In genomic region chr9:33151007-33151557, GRCh38 we compare ENCODE assay signal across 8 cellular contexts. TPM values are rescaled to one million over a fixed set of nuclear protein-coding genes. Genes with fewer than 3 reads are reported as not detected.
A peak's percentile ranks its signal among the peaks of the same experiment; 100 is the strongest.
DNase-seq lines count a peak whose midpoint lies in the region; ATAC-seq and TF ChIP-seq lines count a peak whose summit lies in the region.

No MANE protein-coding gene starts in this region.

- H3K4me3 ChIP-seq in WI38 (ENCODE audit: low read depth, low read length): peak overlapping the region; percentile 28
- H3K4me3 ChIP-seq in stomach: peak overlapping the region in 1 of 4 donors; percentile 29
- H3K4me3 ChIP-seq in dorsolateral prefrontal cortex: no peak overlapping the region
- no peak overlapping the region for H3K4me3 ChIP-seq in Caco-2 (ENCODE audit: low read depth, low read length)

- H3K36me3 ChIP-seq in stomach (no peaks in the 10 kb centered on the region), Caco-2 (ENCODE audit: control insufficient read depth, insufficient read depth, low read length) (no peaks in the 10 kb centered on the region)

- TF ChIP-seq POLR2A in stomach (IDR thresholded peaks at IDR 0.05): no peak

- peak; percentile 91 for DNase-seq in AG09319 (ENCODE audit: extremely low read depth, low read depth)
- DNase-seq in iris pigment epithelial cell (ENCODE audit: low read depth): peak; percentile 97
- DNase-seq in stomach: no peak
- DNase-seq in dorsolateral prefrontal cortex: no peak
- DNase-seq in Caco-2: no peak
- DNase-seq in activated CD4-positive, alpha-beta T cell treated with anti-CD3 and anti-CD28 coated beads, Interleukin-2, amount 10 ng/mL, durations not matched to agents 7 days and 5 days: no peak

- intact Hi-C loops in stomach (cut with DNase I; ENCODE audit: low total_unique reads) (no loop called here), dorsolateral prefrontal cortex (cut with DNase I) (no loop called here), Caco-2 (cut with micrococcal nuclease; ENCODE audit: unreplicated experiment) (no loop called here)

- no peak overlapping the region for H3K27ac Mint-ChIP-seq in Caco-2 (ENCODE audit: unreplicated experiment)
- H3K27ac Mint-ChIP-seq in activated CD4-positive, alpha-beta T cell treated with anti-CD3 and anti-CD28 coated beads, Interleukin-2, amount 10 ng/mL, durations not matched to agents 7 days and 5 days: no peak overlapping the region

- peak overlapping the region; percentile 65 to 99 (median 84) for H3K27ac ChIP-seq in stomach
- peak overlapping the region in 2 of 59 donors; percentile 17 to 64 for H3K27ac ChIP-seq in dorsolateral prefrontal cortex

- peaks cover 8% of the 10 kb centered on the region for H3K36me3 Mint-ChIP-seq in Caco-2 (ENCODE audit: insufficient read depth, unreplicated experiment)
- peaks cover 28% of the 10 kb centered on the region for H3K36me3 Mint-ChIP-seq in activated CD4-positive, alpha-beta T cell treated with anti-CD3 and anti-CD28 coated beads, Interleukin-2, amount 10 ng/mL, durations not matched to agents 7 days and 5 days (ENCODE audit: low read depth)

- TF ChIP-seq EP300 in stomach (IDR thresholded peaks at IDR 0.05): no peak

- WGBS in stomach, 5 donors: 14 to 25% (median 23%) methylated on average over 5 of the region's 5 CpGs

- POLR2A ChIA-PET in Caco-2 (lab: Charles Lee): interaction anchor here (0.6 to 1.3 kb wide), 5 partner anchors 10 to 16 kb away, joined by 3 to 5 read pairs (median 4); partner anchors contain the start of gene B4GALT1
- POLR2A ChIA-PET in activated CD4-positive, alpha-beta T cell treated with anti-CD3 and anti-CD28 coated beads, Interleukin-2, amount 10 ng/mL, durations not matched to agents 7 days and 5 days (lab: Charles Lee): no interaction called here

- H3K9me3 Mint-ChIP-seq in Caco-2 (ENCODE audit: unreplicated experiment): no peaks in the 10 kb centered on the region
- peaks cover 2% of the 10 kb centered on the region for H3K9me3 Mint-ChIP-seq in activated CD4-positive, alpha-beta T cell treated with anti-CD3 and anti-CD28 coated beads, Interleukin-2, amount 10 ng/mL, durations not matched to agents 7 days and 5 days

- no peaks in the 10 kb centered on the region for H3K27me3 ChIP-seq in stomach
- no peaks in the 10 kb centered on the region for H3K27me3 ChIP-seq in dorsolateral prefrontal cortex
- H3K27me3 ChIP-seq in Caco-2 (replicated peaks; ENCODE audit: control insufficient read depth, insufficient read depth, low read length): no peaks in the 10 kb centered on the region

- CTCF ChIA-PET in Caco-2 (lab: Charles Lee): interaction anchor here (0.7 to 1.6 kb wide), 4 partner anchors 10 to 224 kb away, joined by 3 to 4 read pairs (median 3); partner anchors contain the start of gene B4GALT1
- CTCF ChIA-PET in activated CD4-positive, alpha-beta T cell treated with anti-CD3 and anti-CD28 coated beads, Interleukin-2, amount 10 ng/mL, durations not matched to agents 7 days and 5 days (lab: Charles Lee): interaction anchor here (0.9 to 1.6 kb wide), 6 partner anchors 10 to 37 kb away, joined by 3 to 7 read pairs (median 5); no protein-coding TSS in a partner anchor

- H3K27me3 Mint-ChIP-seq in Caco-2 (ENCODE audit: insufficient read depth, unreplicated experiment): no peaks in the 10 kb centered on the region
- no peaks in the 10 kb centered on the region for H3K27me3 Mint-ChIP-seq in activated CD4-positive, alpha-beta T cell treated with anti-CD3 and anti-CD28 coated beads, Interleukin-2, amount 10 ng/mL, durations not matched to agents 7 days and 5 days

- H3K4me1 ChIP-seq in stomach (peaks cover 29 to 92% (median 74%) of the 10 kb centered on the region in 4 donors), Caco-2 (peaks cover 52% of the 10 kb centered on the region)

- no TSS peak for BruUV-seq in Caco-2 (replicated peaks; lab: Mats Ljungman, UMichigan)

- peak; percentile 42 for ATAC-seq in HG02610 (IDR thresholded peaks at IDR 0.05; ENCODE audit: unreplicated experiment)

- no peaks in the 10 kb centered on the region for H3K9me3 ChIP-seq in stomach
- H3K9me3 ChIP-seq in Caco-2: no peaks in the 10 kb centered on the region

- H3K4me3 Mint-ChIP-seq in Caco-2 (ENCODE audit: unreplicated experiment): no peak overlapping the region
- no peak overlapping the region for H3K4me3 Mint-ChIP-seq in activated CD4-positive, alpha-beta T cell treated with anti-CD3 and anti-CD28 coated beads, Interleukin-2, amount 10 ng/mL, durations not matched to agents 7 days and 5 days

- H3K4me1 Mint-ChIP-seq in Caco-2 (ENCODE audit: low read depth, unreplicated experiment): peaks cover 46% of the 10 kb centered on the region
- H3K4me1 Mint-ChIP-seq in activated CD4-positive, alpha-beta T cell treated with anti-CD3 and anti-CD28 coated beads, Interleukin-2, amount 10 ng/mL, durations not matched to agents 7 days and 5 days: peaks cover 59% of the 10 kb centered on the region

- TF ChIP-seq CTCF in AG09319 (IDR thresholded peaks at IDR 0.05; ENCODE audit: low read depth, low read length) (no peak), WI38 (IDR thresholded peaks at IDR 0.05; ENCODE audit: low read depth, low read length) (no peak), stomach (IDR thresholded peaks at IDR 0.05) (no peak), dorsolateral prefrontal cortex (IDR thresholded peaks at IDR 0.05 in 54 of 56, conservative IDR thresholded peaks at IDR 0.05 in 2 of 56; ENCODE audit: low read depth in 1 of 56, partially characterized antibody in 56 of 56) (no peak), Caco-2 (IDR thresholded peaks at IDR 0.05; ENCODE audit: insufficient read depth in 1 of 2, low read depth in 1 of 2, low read length in 1 of 2, severe bottlenecking in 1 of 2, unreplicated experiment in 1 of 2) (no peak)

RNA-seq across cellular contexts. Expression of gene B4GALT1, which starts 16.1 kb away (rescaled TPM):
- total RNA-seq in stomach: 100 to 1,000 TPM in 1 of 5 donors, 10 to 100 TPM in 3, 1 to 10 TPM in 1; 6.4 to 125 (median 25.0) TPM
- polyA plus RNA-seq in stomach: 10 to 100 TPM; 23.4 to 31.4 (median 24.8) TPM
- total RNA-seq in dorsolateral prefrontal cortex: 10 to 100 TPM in 8 of 120 experiments, 1 to 10 TPM in 112; 2.8 to 13.3 (median 6.0) TPM
- 104 and 121 TPM in 2 replicates for total RNA-seq in Caco-2 (2022)
- total RNA-seq in activated CD4-positive, alpha-beta T cell treated with anti-CD3 and anti-CD28 coated beads, Interleukin-2, amount 10 ng/mL, durations not matched to agents 7 days and 5 days: 10 to 100 TPM; 38.8 to 42.4 TPM

Comparison
In these comparisons a context has a peak if more than half of its experiments do, and no peak if none do; other contexts are left out.
1. DNase-seq: peak in AG09319 (single experiment) and iris pigment epithelial cell (single experiment); none in stomach (single experiment), dorsolateral prefrontal cortex (0 of 10), Caco-2 (0 of 2) and activated CD4-positive, alpha-beta T cell treated with anti-CD3 and anti-CD28 coated beads, Interleukin-2, amount 10 ng/mL, durations not matched to agents 7 days and 5 days (single experiment).